ENCODE assay signal across 11 cellular contexts in the genomic region with DNA sequence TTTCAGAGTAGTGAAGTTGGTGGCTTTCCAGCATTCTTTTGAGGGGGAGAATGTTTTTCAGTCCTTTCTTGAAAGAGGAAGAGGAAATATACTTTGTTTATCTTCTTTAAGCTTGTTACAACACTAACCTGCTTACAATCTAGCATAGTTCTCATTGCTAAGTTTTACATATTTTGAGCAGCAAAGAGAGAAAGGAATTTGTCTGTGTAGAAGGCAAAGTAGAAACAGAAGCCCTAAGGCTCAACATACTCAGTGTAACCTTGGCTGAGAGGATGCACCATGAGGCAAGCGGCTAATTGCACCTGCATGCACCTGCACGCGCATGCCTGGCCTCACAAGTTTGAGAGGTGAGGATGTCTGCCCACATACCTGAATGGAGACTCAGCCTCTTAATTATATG. TPM values are rescaled to one million over a fixed set of nuclear protein-coding genes. Genes with fewer than 3 reads are reported as not detected.
DNase-seq lines count a peak whose midpoint lies in the region; ATAC-seq and TF ChIP-seq lines count a peak whose summit lies in the region.
"Had no signal": no experiment of that assay in that cellular context is flagged by ENCODE, and none has a peak within 500 bp of the region (broad histone marks: within the 10 kb centered on the region; RNA-seq: fewer than 3 reads in every experiment).

No MANE protein-coding gene starts in this region.

- no CpG with 5 or more reads among the region's 3 CpGs for WGBS in H9 (ENCODE audit: extremely low coverage, insufficient read length, low lambda C conversion rate)
- 92 to 95% methylated on average over 3 of the region's 3 CpGs for WGBS in testis, 2 donors

- H3K23ac ChIP-seq in H9 (ENCODE audit: insufficient read length, low read depth, low read length) = no peak overlapping the region

- POLR2A ChIA-PET in T-cell (lab: Charles Lee) = no interaction called here

- H3K9me3 Mint-ChIP-seq in T-cell (no peaks in the 10 kb centered on the region), H9 (no peaks in the 10 kb centered on the region)

- H4K8ac ChIP-seq in H9 (replicated peaks; ENCODE audit: insufficient read length, low read depth, low read length) = no peak overlapping the region

- no peak overlapping the region for H3K18ac ChIP-seq in H9 (ENCODE audit: insufficient read length, low read depth, low read length)

- H3K4me3 ChIP-seq in DOHH2 (ENCODE audit: low read length) = peak overlapping the region; percentile 85
- no peak overlapping the region for H3K4me3 ChIP-seq in testis

- peaks cover 16% of the 10 kb centered on the region for H3F3A ChIP-seq in DOHH2 (ENCODE audit: control insufficient read depth, insufficient read depth)

- H2AK5ac ChIP-seq in H9 (ENCODE audit: insufficient read length, low read length) = no peak overlapping the region

- no peak overlapping the region for H3K14ac ChIP-seq in H9 (ENCODE audit: insufficient read depth, low read length)

- H3K9me2 ChIP-seq in DOHH2 (replicated peaks; ENCODE audit: control insufficient read depth, low read length) = no peaks in the 10 kb centered on the region

- H3K56ac ChIP-seq in H9 (ENCODE audit: insufficient read length, low read depth, low read length) = no peak overlapping the region

- H3K79me2 ChIP-seq in DOHH2 (ENCODE audit: control insufficient read depth, low read length) = peaks cover 94% of the 10 kb centered on the region
- no peaks in the 10 kb centered on the region for H3K79me2 ChIP-seq in H9 (ENCODE audit: insufficient read depth, low read length)

- H3K9me3 ChIP-seq in DOHH2 (ENCODE audit: control insufficient read depth, insufficient read depth, low read length) = no peaks in the 10 kb centered on the region
- no peaks in the 10 kb centered on the region for H3K9me3 ChIP-seq in H9 (ENCODE audit: control insufficient read depth, low read depth, low read length)
- H3K9me3 ChIP-seq in testis = no peaks in the 10 kb centered on the region

- H3K27me3 Mint-ChIP-seq in T-cell (peaks cover 7 to 20% of the 10 kb centered on the region in 2 donors), H9 (ENCODE audit: low read depth) (no peaks in the 10 kb centered on the region; the same call in 1 of the 2 replicates)

- H3K4me3 Mint-ChIP-seq in T-cell = peak overlapping the region in 1 of 3 donors; percentile 92
- H3K4me3 Mint-ChIP-seq in H9 = no peak overlapping the region

- H2BK5ac ChIP-seq in H9 (ENCODE audit: insufficient read length, low read length) = no peak overlapping the region

- H3K27ac Mint-ChIP-seq in T-cell (peak overlapping the region; percentile 4 to 34), H9 (no peak overlapping the region)

- no peak overlapping the region for H2AFZ ChIP-seq in H9 (ENCODE audit: low read length)

- H3K27me3 ChIP-seq in DOHH2 (ENCODE audit: control insufficient read depth, low read length) = no peaks in the 10 kb centered on the region
- H3K27me3 ChIP-seq in H9 (ENCODE audit: insufficient read depth, low read length) = no peaks in the 10 kb centered on the region
- H3K27me3 ChIP-seq in testis = no peaks in the 10 kb centered on the region

- H3K4me1 ChIP-seq in DOHH2 (ENCODE audit: control insufficient read depth, low read length) = peaks cover 77% of the 10 kb centered on the region
- no peaks in the 10 kb centered on the region; the same call in 1 of the 2 replicates for H3K4me1 ChIP-seq in H9 (ENCODE audit: insufficient read depth, low read length)
- H3K4me1 ChIP-seq in testis = no peaks in the 10 kb centered on the region

- no peak for TF ChIP-seq CTCF in DOHH2 (IDR thresholded peaks at IDR 0.05; ENCODE audit: low read depth, low read length, poor library complexity, severe bottlenecking)
- no peak for TF ChIP-seq CTCF in H9 (conservative IDR thresholded peaks at IDR 0.05)
- TF ChIP-seq CTCF in testis (IDR thresholded peaks at IDR 0.05) = no peak

- H4K5ac ChIP-seq in H9 (ENCODE audit: insufficient read length, low read depth, low read length) = no peak overlapping the region

- ATAC-seq in T-cell (replicated peaks in 1 of 4) (no peak), HG03354 (IDR thresholded peaks at IDR 0.05; ENCODE audit: poor library complexity, severe bottlenecking, unreplicated experiment) (no peak)
- ATAC-seq: Panc1 had no signal

- DNase-seq in NCI-H1417 (lab: John Stamatoyannopoulos, UW) (peak; percentile 14 to 88 (median 61)), NCI-H1417 treated with DMSO at 0.1 percent for 48 hours (lab: John Stamatoyannopoulos, UW) (no peak), T-cell (no peak), islet precursor cell (peak; percentile 82), H9 (no peak), testis (no peak)
- DNase-seq: activated CD4-positive, alpha-beta T cell treated with anti-CD3 and anti-CD28 coated beads, Interleukin-2, amount 50 U/mL, for 1 hour; NCI-H446 treated with DMSO at 0.1 percent for 48 hours had no signal

- H3K4ac ChIP-seq in H9 (ENCODE audit: low read depth, low read length) = no peak overlapping the region

- H3K36me3 ChIP-seq in DOHH2 (ENCODE audit: control insufficient read depth, low read length) (peaks cover 54% of the 10 kb centered on the region), testis (ENCODE audit: low read depth, missing control alignments) (no peaks in the 10 kb centered on the region)

- no peak overlapping the region for H2BK120ac ChIP-seq in H9 (ENCODE audit: low read depth, low read length, poor library complexity, severe bottlenecking)

- H2BK15ac ChIP-seq in H9 (ENCODE audit: low read depth, low read length) = no peak overlapping the region

- H3K9ac ChIP-seq in H9 (ENCODE audit: extremely low read depth, insufficient read length, low read length) = no peak overlapping the region

- H3K23me2 ChIP-seq in H9 (ENCODE audit: insufficient read length, low read depth, low read length, poor library complexity, severe bottlenecking) = peaks cover 4% of the 10 kb centered on the region

- no peak overlapping the region for H4K91ac ChIP-seq in H9 (ENCODE audit: insufficient read length, low read depth, low read length)

- no peaks in the 10 kb centered on the region for H3K36me3 Mint-ChIP-seq in T-cell
- H3K36me3 Mint-ChIP-seq in H9 (ENCODE audit: insufficient read depth in 1 of 3, low read depth in 3 of 3) = no peaks in the 10 kb centered on the region

- intact Hi-C loops in testis (cut with DNase I; ENCODE audit: low total_unique reads) = no loop called here

- H3K4me1 Mint-ChIP-seq in T-cell = peaks cover 52 to 80% (median 63%) of the 10 kb centered on the region in 3 donors
- H3K4me1 Mint-ChIP-seq in H9 = peaks cover 39 to 51% of the 10 kb centered on the region in 2 experiments

- CTCF ChIA-PET in T-cell (lab: Charles Lee) = no interaction called here

- no peak overlapping the region for H3T11ph ChIP-seq in H9 (ENCODE audit: low read length)

- H4K20me1 ChIP-seq in DOHH2 (ENCODE audit: control insufficient read depth, insufficient read depth, low read depth, low read length) (no peaks in the 10 kb centered on the region), H9 (ENCODE audit: control insufficient read depth, insufficient read depth, insufficient read length) (no peaks in the 10 kb centered on the region)

- H3K4me2 ChIP-seq in DOHH2 (ENCODE audit: low read length) (peak overlapping the region; percentile 96), H9 (ENCODE audit: insufficient read depth, insufficient read length, low read length) (no peak overlapping the region)

- H3K79me1 ChIP-seq in H9 (ENCODE audit: insufficient read depth, low read depth, low read length, poor library complexity, severe bottlenecking) = no peaks in the 10 kb centered on the region

- no peak overlapping the region for H2BK12ac ChIP-seq in H9 (ENCODE audit: insufficient read length, low read depth, low read length)

- TF ChIP-seq POLR2A in testis (IDR thresholded peaks at IDR 0.05) = no peak

- no peak overlapping the region for H2BK20ac ChIP-seq in H9 (ENCODE audit: low read depth, low read length, poor library complexity, severe bottlenecking)

- H3K27ac ChIP-seq in DOHH2 (ENCODE audit: low read depth, low read length) (peak overlapping the region; percentile 76), H9 (ENCODE audit: insufficient read length, low read depth, low read length) (no peak overlapping the region), testis (no peak overlapping the region)

RNA-seq across cellular contexts. Expression of gene FRY, which starts 2.2 kb away (rescaled TPM):
- total RNA-seq in T-cell = 10 to 100 TPM; 11.5 to 35.3 (median 15.2) TPM
- 4.8 and 5.2 TPM in 2 replicates for total RNA-seq in H9 (2021)
- 10 to 100 TPM; 25.9 to 26.6 TPM for total RNA-seq in testis
- polyA plus RNA-seq in testis (ENCODE audit: insufficient read depth, low read depth, low replicate concordance) = 24.8 TPM

Comparison
In these comparisons a context has a peak if more than half of its experiments do, and no peak if none do; other contexts are left out.
1. DNase-seq: peak in NCI-H1417 (3 of 3) and islet precursor cell (single experiment); none in NCI-H1417 treated with DMSO at 0.1 percent for 48 hours (single experiment), T-cell (0 of 34), H9 (single experiment) and testis (single experiment).
2. H3K27ac Mint-ChIP-seq: peak in T-cell (2 of 2); none in H9 (0 of 3).